In the genomic region with DNA sequence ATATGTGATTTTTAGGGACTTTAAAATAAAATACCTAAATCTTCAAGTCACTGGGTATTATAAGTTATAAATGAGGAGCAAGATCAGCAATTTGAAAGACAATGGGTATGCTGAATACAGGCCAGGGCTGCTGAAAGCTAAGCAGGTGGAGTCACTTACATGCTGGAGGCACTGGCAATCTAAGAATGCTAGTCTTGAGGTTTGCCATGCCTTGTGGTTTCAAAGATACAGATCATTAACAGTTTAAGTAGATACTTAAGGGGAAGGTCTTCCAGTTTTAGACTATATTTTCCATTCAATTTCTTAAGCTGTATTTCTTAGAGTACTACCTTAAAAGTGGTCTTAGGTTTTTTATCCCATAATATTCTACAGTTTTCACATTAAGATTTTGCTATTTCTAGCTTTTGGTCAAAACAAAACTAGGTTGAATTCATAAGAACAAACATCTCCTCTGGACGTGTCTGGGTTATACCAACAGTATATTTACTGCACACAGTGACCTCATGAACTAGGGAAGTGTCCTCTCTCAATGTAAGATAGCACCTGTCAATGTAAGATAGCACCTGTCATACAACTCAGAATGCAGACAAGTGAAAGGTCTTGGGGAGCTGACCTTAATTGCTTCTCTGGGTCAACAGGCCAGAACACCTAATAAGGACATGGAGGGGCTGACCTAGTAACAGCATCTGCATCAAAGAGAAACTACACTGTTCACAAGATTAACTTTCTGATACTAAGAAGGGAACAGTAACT, we compare ENCODE assay signal across 8 cellular contexts. TPM values are rescaled to one million over a fixed set of nuclear protein-coding genes. Genes with fewer than 3 reads are reported as not detected.
A peak's percentile ranks its signal among the peaks of the same experiment; 100 is the strongest.
DNase-seq lines count a peak whose midpoint lies in the region; ATAC-seq and TF ChIP-seq lines count a peak whose summit lies in the region.

No MANE protein-coding gene starts in this region.

- H3K36me3 ChIP-seq in OCI-LY3 (replicated peaks; ENCODE audit: low read depth, low read length) = peaks cover 43% of the 10 kb centered on the region

- H3K4me2 ChIP-seq in OCI-LY3 (ENCODE audit: low read length) = peak overlapping the region; percentile 94

- TF ChIP-seq CTCF in OCI-LY3 (IDR thresholded peaks at IDR 0.05; ENCODE audit: low read depth, low read length) (no peak), endothelial cell (IDR thresholded peaks at IDR 0.05; ENCODE audit: unreplicated experiment) (no peak)

- no peaks in the 10 kb centered on the region for H3K9me3 Mint-ChIP-seq in activated naive CD4-positive, alpha-beta T cell treated with anti-CD3 and anti-CD28 coated beads, Interleukin-2, amount 10 ng/mL, durations not matched to agents 7 days and 5 days
- no peaks in the 10 kb centered on the region for H3K9me3 Mint-ChIP-seq in endothelial cell (ENCODE audit: unreplicated experiment)

- H3K36me3 Mint-ChIP-seq in activated naive CD4-positive, alpha-beta T cell treated with anti-CD3 and anti-CD28 coated beads, Interleukin-2, amount 10 ng/mL, durations not matched to agents 7 days and 5 days = peaks cover 29% of the 10 kb centered on the region
- H3K36me3 Mint-ChIP-seq in endothelial cell (ENCODE audit: low read depth, unreplicated experiment) = peaks cover 15% of the 10 kb centered on the region

- H3K4me1 Mint-ChIP-seq in activated naive CD4-positive, alpha-beta T cell treated with anti-CD3 and anti-CD28 coated beads, Interleukin-2, amount 10 ng/mL, durations not matched to agents 7 days and 5 days = peaks cover 35% of the 10 kb centered on the region
- peaks cover 17% of the 10 kb centered on the region for H3K4me1 Mint-ChIP-seq in endothelial cell (ENCODE audit: unreplicated experiment)

- DNase-seq in activated naive CD4-positive, alpha-beta T cell treated with anti-CD3 and anti-CD28 coated beads, Interleukin-2, amount 10 ng/mL, durations not matched to agents 7 days and 5 days = no peak
- DNase-seq in activated naive CD4-positive, alpha-beta T cell treated with Interleukin-2 at 50 U/mL for 16 hours = no peak
- no peak for DNase-seq in endothelial cell (ENCODE audit: low spot score)
- DNase-seq in stimulated activated naive CD8-positive, alpha-beta T cell treated with anti-CD3 and anti-CD28 coated beads, Interleukin-15, Interleukin-2, amounts not matched to agents 100 U/mL and 50 U/mL, for 24 hours = no peak
- DNase-seq in H4 (ENCODE audit: low spot score) = no peak
- DNase-seq in T-helper 9 cell = no peak

- H4K20me1 ChIP-seq in OCI-LY3 (ENCODE audit: insufficient read depth, low read length) = peaks cover 49% of the 10 kb centered on the region

- no peaks in the 10 kb centered on the region for H3K9me3 ChIP-seq in OCI-LY3 (ENCODE audit: insufficient read depth, low read length)

- H3K27ac Mint-ChIP-seq in activated naive CD4-positive, alpha-beta T cell treated with anti-CD3 and anti-CD28 coated beads, Interleukin-2, amount 10 ng/mL, durations not matched to agents 7 days and 5 days = peak overlapping the region; percentile 91
- peak overlapping the region; percentile 92 for H3K27ac Mint-ChIP-seq in endothelial cell (ENCODE audit: unreplicated experiment)

- no peak overlapping the region for H2AFZ ChIP-seq in OCI-LY3 (ENCODE audit: low read depth, low read length)

- CTCF ChIA-PET in activated naive CD4-positive, alpha-beta T cell treated with anti-CD3 and anti-CD28 coated beads, Interleukin-2, amount 10 ng/mL, durations not matched to agents 7 days and 5 days (lab: Charles Lee) = interaction anchor here (1.2 kb wide), 1 partner anchor 9 kb away, joined by 3 read pairs; no protein-coding TSS in a partner anchor

- H3K4me1 ChIP-seq in OCI-LY3 (ENCODE audit: low read length) = peaks cover 28% of the 10 kb centered on the region

- peaks cover 72% of the 10 kb centered on the region for H3K79me2 ChIP-seq in OCI-LY3 (ENCODE audit: low read length)

- H3K27me3 Mint-ChIP-seq in activated naive CD4-positive, alpha-beta T cell treated with anti-CD3 and anti-CD28 coated beads, Interleukin-2, amount 10 ng/mL, durations not matched to agents 7 days and 5 days = no peaks in the 10 kb centered on the region
- peaks cover 2% of the 10 kb centered on the region for H3K27me3 Mint-ChIP-seq in endothelial cell (ENCODE audit: unreplicated experiment)

- peak overlapping the region; percentile 99 for H3K27ac ChIP-seq in OCI-LY3 (ENCODE audit: low read length)

- peak overlapping the region; percentile 87 for H3K4me3 ChIP-seq in OCI-LY3 (ENCODE audit: low read length)

- no peaks in the 10 kb centered on the region for H3K27me3 ChIP-seq in OCI-LY3 (ENCODE audit: low read depth, low read length)

- H3K9ac ChIP-seq in OCI-LY3 (ENCODE audit: low read length) = peak overlapping the region; percentile 59

- H3K4me3 Mint-ChIP-seq in activated naive CD4-positive, alpha-beta T cell treated with anti-CD3 and anti-CD28 coated beads, Interleukin-2, amount 10 ng/mL, durations not matched to agents 7 days and 5 days = peak overlapping the region; percentile 76
- peak overlapping the region; percentile 90 for H3K4me3 Mint-ChIP-seq in endothelial cell (ENCODE audit: unreplicated experiment)

- peak; percentile 74 for ATAC-seq in HG02885 (IDR thresholded peaks at IDR 0.05; ENCODE audit: poor library complexity, unreplicated experiment)
- peak; percentile 4 for ATAC-seq in stimulated activated naive CD8-positive, alpha-beta T cell treated with anti-CD3 and anti-CD28 coated beads, Interleukin-15, Interleukin-2, amounts not matched to agents 100 U/mL and 50 U/mL, for 24 hours

RNA-seq across cellular contexts. Expression of gene SRI, which starts 2.0 kb away (rescaled TPM):
- 182 TPM for total RNA-seq in endothelial cell (ENCODE audit: unreplicated experiment)
- total RNA-seq in H4 (2014; rRNA removed; shearing (Covaris generic)) = 307 and 321 TPM in 2 replicates
